In genomic region chr1:93434088-93434487, GRCh38 we compare ENCODE assay signal across 36 cellular contexts.
"Had no signal": no experiment of that assay in that cellular context is flagged by ENCODE, and none has a peak within 500 bp of the region (broad histone marks: within the 10 kb centered on the region; RNA-seq: fewer than 3 reads in every experiment).

No MANE protein-coding gene starts in this region.

- H3K4me1 ChIP-seq: ascending aorta had no signal

- H3K4me3 Mint-ChIP-seq: activated B cell treated with CpG ODN at 0.5 μM for 24 hours; activated CD4-positive, alpha-beta memory T cell treated with anti-CD3 and anti-CD28 coated beads for 36 hours; activated CD8-positive, alpha-beta memory T cell treated with anti-CD3 and anti-CD28 coated beads, Interleukin-2, amount 10 ng/mL, durations not matched to agents 7 days and 5 days; activated naive CD4-positive, alpha-beta T cell treated with anti-CD3 and anti-CD28 coated beads, Interleukin-2, amount 10 ng/mL, durations not matched to agents 7 days and 5 days; activated naive CD8-positive, alpha-beta T cell had no signal

- H3K27me3 Mint-ChIP-seq: activated B cell treated with CpG ODN at 0.5 μM for 24 hours had no signal

- H3K27me3 ChIP-seq: ascending aorta, MG63, Peyer's patch had no signal

- H3K4me1 Mint-ChIP-seq: activated CD8-positive, alpha-beta memory T cell treated with anti-CD3 and anti-CD28 coated beads, Interleukin-2, amount 10 ng/mL, durations not matched to agents 7 days and 5 days; activated naive CD4-positive, alpha-beta T cell treated with anti-CD3 and anti-CD28 coated beads, Interleukin-2, amount 10 ng/mL, durations not matched to agents 7 days and 5 days had no signal

- H3K4me3 ChIP-seq: ascending aorta, MG63, Peyer's patch had no signal

- H3K27ac Mint-ChIP-seq: activated B cell treated with CpG ODN at 0.5 μM for 24 hours; activated CD4-positive, alpha-beta memory T cell treated with anti-CD3 and anti-CD28 coated beads for 36 hours; activated CD8-positive, alpha-beta memory T cell treated with anti-CD3 and anti-CD28 coated beads, Interleukin-2, amount 10 ng/mL, durations not matched to agents 7 days and 5 days; activated naive CD4-positive, alpha-beta T cell treated with anti-CD3 and anti-CD28 coated beads, Interleukin-2, amount 10 ng/mL, durations not matched to agents 7 days and 5 days; activated naive CD8-positive, alpha-beta T cell had no signal

- H3K36me3 Mint-ChIP-seq: activated CD4-positive, alpha-beta memory T cell treated with anti-CD3 and anti-CD28 coated beads for 36 hours; activated CD8-positive, alpha-beta memory T cell treated with anti-CD3 and anti-CD28 coated beads, Interleukin-2, amount 10 ng/mL, durations not matched to agents 7 days and 5 days; activated naive CD4-positive, alpha-beta T cell treated with anti-CD3 and anti-CD28 coated beads, Interleukin-2, amount 10 ng/mL, durations not matched to agents 7 days and 5 days; activated naive CD8-positive, alpha-beta T cell had no signal

- H3K27ac ChIP-seq: ascending aorta, Peyer's patch, RWPE1, VCaP had no signal

- H3K36me3 ChIP-seq: ascending aorta, MG63, Peyer's patch had no signal

- ATAC-seq: activated CD8-positive, alpha-beta memory T cell treated with anti-CD3 and anti-CD28 coated beads, Interleukin-2, amount 10 ng/mL, durations not matched to agents 7 days and 5 days; PC-3 had no signal

- H3K9me3 ChIP-seq: ascending aorta, MG63, Peyer's patch had no signal

- H3K9me3 Mint-ChIP-seq: activated B cell treated with CpG ODN at 0.5 μM for 24 hours; activated CD4-positive, alpha-beta memory T cell treated with anti-CD3 and anti-CD28 coated beads for 36 hours; activated naive CD4-positive, alpha-beta T cell treated with anti-CD3 and anti-CD28 coated beads, Interleukin-2, amount 10 ng/mL, durations not matched to agents 7 days and 5 days had no signal

- DNase-seq: activated B cell treated with CpG ODN at 0.5 μM for 24 hours; activated CD4-positive, alpha-beta memory T cell treated with anti-CD3 and anti-CD28 coated beads for 36 hours; activated CD4-positive, alpha-beta T cell treated with anti-CD3 and anti-CD28 coated beads for 4 hours; activated CD4-positive, alpha-beta T cell treated with anti-CD3 and anti-CD28 coated beads, Interleukin-2, amount 50 U/mL, for 1 hour; activated CD4-positive, CD25-positive, alpha-beta regulatory T cell treated with anti-CD3 and anti-CD28 coated beads, Interleukin-2, amount 50 U/mL, for 72 hours; activated CD8-positive, alpha-beta memory T cell treated with anti-CD3 and anti-CD28 coated beads for 24 hours; activated CD8-positive, alpha-beta memory T cell treated with anti-CD3 and anti-CD28 coated beads, Interleukin-2, amount 10 ng/mL, durations not matched to agents 7 days and 5 days; activated CD8-positive, alpha-beta memory T cell treated with anti-CD3 and anti-CD28 coated beads, Interleukin-2, amount 50 U/mL, for 48 hours; activated effector memory CD4-positive, alpha-beta T cell treated with Interleukin-2 at 50 U/mL for 16 hours; activated naive CD4-positive, alpha-beta T cell treated with anti-CD3 and anti-CD28 coated beads, Interleukin-2, amount 10 ng/mL, durations not matched to agents 7 days and 5 days; activated T-cell treated with anti-CD3 and anti-CD28 coated beads, Interleukin-2, amount 50 U/mL, for 48 hours; amygdala; caudate nucleus; cerebellar nuclear complex; Kasumi-1; KG1; MG63; NCI-H1048; NCI-H1105 treated with DMSO at 0.1 percent for 48 hours; NCI-H1436 treated with DMSO at 0.1 percent for 48 hours; NCI-H1694 treated with DMSO at 0.1 percent for 48 hours; NCI-H2029; NCI-H510A; NCI-H748 treated with DMSO at 0.1 percent for 48 hours; NK-92 treated with Interleukin-12 subunit alpha and Interleukin-12 subunit beta, amount 100 ng/mL, for 24 hours; PC-3; Peyer's patch; SIG-M5; SW 1271; T-helper 1 cell; T-helper 2 cell; T-helper 9 cell had no signal
